20 cellular contexts compared by ENCODE assay signal in the genomic region with DNA sequence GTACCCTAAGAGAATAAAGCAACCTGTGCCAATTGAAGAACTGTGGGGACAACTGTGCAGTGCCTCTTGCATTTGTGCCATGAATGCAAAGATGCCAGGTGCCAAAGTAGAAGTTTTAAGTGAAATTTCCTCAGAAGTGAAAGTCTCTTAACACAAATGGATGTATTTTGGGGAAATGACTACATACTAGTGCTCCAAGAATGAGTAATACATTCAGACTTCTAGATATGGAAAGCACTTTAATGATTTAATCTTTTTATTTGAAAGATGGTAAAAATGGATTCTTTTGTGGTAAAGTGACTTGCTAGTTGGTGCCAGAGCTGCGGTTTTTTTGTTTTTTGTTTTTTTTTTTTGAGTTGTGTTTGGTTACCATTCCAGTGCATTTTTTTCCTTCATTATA. TPM values are rescaled to one million over a fixed set of nuclear protein-coding genes. Genes with fewer than 3 reads are reported as not detected.
DNase-seq lines count a peak whose midpoint lies in the region; ATAC-seq and TF ChIP-seq lines count a peak whose summit lies in the region.
"Had no signal": no experiment of that assay in that cellular context is flagged by ENCODE, and none has a peak within 500 bp of the region (broad histone marks: within the 10 kb centered on the region; RNA-seq: fewer than 3 reads in every experiment).

No MANE protein-coding gene starts in this region.

- 3 to 6% methylated on average over 1 of the region's 1 CpG for whole genome bisulfite sequencing in GM23248 (ENCODE audit: low coverage in 1 of 2, low lambda C conversion rate in 2 of 2, missing lambda C conversion rate in 2 of 2), 2 experiments
- WGBS in mammary epithelial cell (ENCODE audit: low coverage, missing lambda C conversion rate) = 100% methylated on average over 1 of the region's 1 CpG

- peak overlapping the region; percentile 58 for H3K4me2 ChIP-seq in GM23248 (ENCODE audit: unreplicated experiment)
- no peak overlapping the region for H3K4me2 ChIP-seq in PC-9
- no peak overlapping the region for H3K4me2 ChIP-seq in mammary epithelial cell (ENCODE audit: insufficient read depth, low read depth, low read length)

- H3K4me1 ChIP-seq in GM23248 (ENCODE audit: insufficient read depth) = peaks cover 16% of the 10 kb centered on the region
- H3K4me1 ChIP-seq in PC-9 (replicated peaks; ENCODE audit: insufficient read depth) = no peaks in the 10 kb centered on the region
- H3K4me1 ChIP-seq in mammary epithelial cell (ENCODE audit: insufficient read depth, low read length) = no peaks in the 10 kb centered on the region
- H3K4me1 ChIP-seq: BE2C, uterus had no signal

- peaks cover 45% of the 10 kb centered on the region for H3K79me2 ChIP-seq in GM23248 (ENCODE audit: insufficient read depth)
- peaks cover 10% of the 10 kb centered on the region for H3K79me2 ChIP-seq in PC-9 (ENCODE audit: low read depth)
- H3K79me2 ChIP-seq in mammary epithelial cell (ENCODE audit: insufficient read depth, low read length) = peaks cover 30% of the 10 kb centered on the region

- ATAC-seq in GM21515 (IDR thresholded peaks at IDR 0.05; ENCODE audit: unreplicated experiment) = no peak
- ATAC-seq: activated naive CD8-positive, alpha-beta T cell treated with anti-CD3 and anti-CD28 coated beads, Interleukin-2, amount 50 U/mL, for 24 hours; heart left ventricle; PC-3 had no signal

- H3K4me3 ChIP-seq in GM23248 (peak overlapping the region; percentile 21; the same call in 1 of the 2 replicates), PC-9 (no peak overlapping the region), mammary epithelial cell (replicated peaks in 1 of 3; ENCODE audit: insufficient read depth in 1 of 3, low read depth in 2 of 3, low read length in 3 of 3) (no peak overlapping the region)
- H3K4me3 ChIP-seq: heart left ventricle, SK-N-MC, uterus had no signal

- H3K9me2 ChIP-seq in GM23248 (ENCODE audit: insufficient read depth) (no peaks in the 10 kb centered on the region), PC-9 (ENCODE audit: insufficient read depth) (no peaks in the 10 kb centered on the region)

- H3K36me3 ChIP-seq in GM23248 (ENCODE audit: low read depth) (peaks cover 51% of the 10 kb centered on the region), PC-9 (ENCODE audit: low read depth) (peaks cover 38% of the 10 kb centered on the region), mammary epithelial cell (ENCODE audit: insufficient read depth, low read length) (peaks cover 54% of the 10 kb centered on the region)
- H3K36me3 ChIP-seq: uterus had no signal

- H3K9ac ChIP-seq in GM23248 (no peak overlapping the region), mammary epithelial cell (ENCODE audit: insufficient read depth, low read length) (no peak overlapping the region)

- H3K27ac ChIP-seq in GM23248 (peak overlapping the region; percentile 43), PC-9 (no peak overlapping the region), mammary epithelial cell (ENCODE audit: insufficient read depth, low read depth, low read length) (no peak overlapping the region)
- H3K27ac ChIP-seq: heart left ventricle, SK-N-MC, uterus had no signal

- DNase-seq in AG08396 (ENCODE audit: low spot score) (peak; percentile 44), GM23248 (peak; percentile 84), amniotic stem cell (lab: John Stamatoyannopoulos, UW) (peak; percentile 63), hepatic stellate cell (ENCODE audit: low spot score) (peak; percentile 34), PC-9 (no peak), cortex of kidney (lab: John Stamatoyannopoulos, UW) (no peak), mammary epithelial cell (no peak)
- DNase-seq: activated naive CD8-positive, alpha-beta T cell treated with anti-CD3 and anti-CD28 coated beads, Interleukin-2, amount 50 U/mL, for 24 hours; activated T-cell treated with anti-CD3 and anti-CD28 coated beads, Interleukin-2, amount 50 U/mL, for 48 hours; BE2C; heart left ventricle; mesendoderm; NCI-H1048; NCI-H2081 treated with DMSO at 0.1 percent for 48 hours; NCI-H524 treated with DMSO at 0.1 percent for 48 hours; PC-3; retina; uterus had no signal

- peaks cover 7% of the 10 kb centered on the region for H4K20me1 ChIP-seq in GM23248 (ENCODE audit: insufficient read depth)
- H4K20me1 ChIP-seq in PC-9 (ENCODE audit: insufficient read depth) = peaks cover 32% of the 10 kb centered on the region
- no peaks in the 10 kb centered on the region for H4K20me1 ChIP-seq in mammary epithelial cell (ENCODE audit: insufficient read depth, low read length)

- H3K27me3 ChIP-seq in GM23248 (replicated peaks; ENCODE audit: insufficient read depth) (no peaks in the 10 kb centered on the region), PC-9 (ENCODE audit: insufficient read depth, low read depth) (no peaks in the 10 kb centered on the region), mammary epithelial cell (ENCODE audit: insufficient read depth, low read length) (no peaks in the 10 kb centered on the region)
- H3K27me3 ChIP-seq: BE2C, heart left ventricle, uterus had no signal

- in situ Hi-C loops in GM23248 (cut with MboI) (no loop called here), mammary epithelial cell (cut with MboI; ENCODE audit: low sequenced_read_pairs in 2 of 2) (no loop called here)

- H3F3A ChIP-seq in GM23248 (ENCODE audit: insufficient read depth) (peaks cover 25% of the 10 kb centered on the region), PC-9 (ENCODE audit: insufficient read depth, low read depth) (peaks cover 3% of the 10 kb centered on the region)

- BruUV-seq in PC-9 (replicated peaks; lab: Mats Ljungman, UMichigan) (no TSS peak), mammary epithelial cell (replicated peaks; lab: Mats Ljungman, UMichigan) (no TSS peak)

- H2AFZ ChIP-seq in GM23248 = no peak overlapping the region
- no peak overlapping the region for H2AFZ ChIP-seq in PC-9
- no peak overlapping the region for H2AFZ ChIP-seq in mammary epithelial cell (ENCODE audit: low read depth, low read length)

- POLR2A ChIA-PET in PC-9 (lab: Charles Lee; ENCODE audit: unreplicated experiment) = no interaction called here

- no peak for TF ChIP-seq CTCF in PC-9 (conservative IDR thresholded peaks at IDR 0.05)
- no peak for TF ChIP-seq CTCF in mammary epithelial cell (conservative IDR thresholded peaks at IDR 0.05 in 1 of 2, IDR thresholded peaks at IDR 0.05 in 1 of 2; ENCODE audit: extremely low read depth in 1 of 2, insufficient read depth in 1 of 2, low read depth in 1 of 2, low read length in 2 of 2)

- CTCF ChIA-PET in PC-9 (lab: Charles Lee) = no interaction called here
- CTCF ChIA-PET in mammary epithelial cell (lab: Charles Lee; ENCODE audit: low non-redundant PET) = no interaction called here

- intact Hi-C loops in PC-9 (cut with micrococcal nuclease; ENCODE audit: unreplicated experiment) (no loop called here), mammary epithelial cell (cut with micrococcal nuclease) (no loop called here)

- H3K9me3 ChIP-seq in GM23248 (ENCODE audit: low read depth) (no peaks in the 10 kb centered on the region), PC-9 (ENCODE audit: insufficient read depth, low read depth) (no peaks in the 10 kb centered on the region), mammary epithelial cell (replicated peaks; ENCODE audit: insufficient read depth, low read length) (no peaks in the 10 kb centered on the region)
- H3K9me3 ChIP-seq: BE2C, heart left ventricle, uterus had no signal

- dilution Hi-C loops in mammary epithelial cell (cut with HindIII; ENCODE audit: low sequenced_read_pairs) = no loop called here

RNA-seq across cellular contexts. Expression of a gene that starts 15.0 kb away (rescaled TPM):
- 26.8 and 27.9 TPM in 2 replicates for total RNA-seq in GM23248 (2014; rRNA removed; shearing (Covaris generic))
- polyA plus RNA-seq in GM23248 (2016; fragmentation: Nextera tagmentation; extraction: Ambion mirVana) = 31.4 and 34.0 TPM in 2 replicates
- total RNA-seq in PC-9 (2021) = 26.4 and 31.8 TPM in 2 replicates
- 10 to 100 TPM; 25.0 to 37.3 TPM for total RNA-seq in mammary epithelial cell
- 20.6 TPM for polyA plus RNA-seq in mammary epithelial cell
- polyA minus RNA-seq in mammary epithelial cell = 13.4 TPM

RNA-seq across cellular contexts. Expression of a gene that starts 15.5 kb away (rescaled TPM):
- 4.8 and 5.4 TPM in 2 replicates for total RNA-seq in GM23248 (2014; rRNA removed; shearing (Covaris generic))
- polyA plus RNA-seq in GM23248 (2016; fragmentation: Nextera tagmentation; extraction: Ambion mirVana) = 1.3 and 1.6 TPM in 2 replicates
- 20.4 and 20.8 TPM in 2 replicates for total RNA-seq in PC-9 (2021)
- total RNA-seq in mammary epithelial cell = 10 to 100 TPM in 1 of 2 donors, 1 to 10 TPM in 1; 7.5 to 10.3 TPM
- 2.2 TPM for polyA plus RNA-seq in mammary epithelial cell
- 10.5 TPM for polyA minus RNA-seq in mammary epithelial cell

Comparison
In these comparisons a context has a peak if more than half of its experiments do, and no peak if none do; other contexts are left out.
1. DNase-seq: peak in AG08396 (single experiment), GM23248 (single experiment), amniotic stem cell (single experiment) and hepatic stellate cell (single experiment); none in PC-9 (0 of 2), cortex of kidney (single experiment) and mammary epithelial cell (single experiment).